ENCODE assay signal across 8 cellular contexts in the genomic region with DNA sequence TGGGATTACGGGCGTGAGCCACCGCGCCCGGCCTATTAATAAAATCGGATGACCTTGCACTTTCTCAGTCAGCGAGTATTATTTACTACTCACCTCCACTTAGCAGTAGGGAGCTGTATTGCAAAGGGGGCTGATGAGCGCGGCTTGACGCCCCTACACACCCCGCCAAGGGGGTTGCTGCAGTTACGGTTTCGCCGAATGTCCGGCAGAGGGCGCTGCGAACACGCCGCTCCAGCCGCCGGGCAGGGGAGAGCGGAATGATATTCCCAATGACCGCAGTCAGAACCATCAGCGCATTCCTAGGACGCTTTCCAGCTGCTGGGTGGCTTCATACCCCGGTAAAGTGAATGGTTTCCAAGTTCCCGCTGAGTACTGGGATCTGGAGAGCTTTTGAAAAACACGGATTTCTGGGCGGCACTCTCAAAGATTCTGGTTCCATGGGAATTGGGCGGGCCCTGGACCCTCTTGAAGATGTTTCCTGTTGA. TPM values are rescaled to one million over a fixed set of nuclear protein-coding genes. Genes with fewer than 3 reads are reported as not detected.
DNase-seq lines count a peak whose midpoint lies in the region; ATAC-seq and TF ChIP-seq lines count a peak whose summit lies in the region.

No MANE protein-coding gene starts in this region.

- DNase-seq in GM23338 (ENCODE audit: low spot score), result peak; percentile 93
- peak; percentile 16 for DNase-seq in T-helper 22 cell (ENCODE audit: low read depth)
- DNase-seq in MCF 10A (ENCODE audit: unreplicated experiment), result peak; percentile 69
- peak; percentile 91 for DNase-seq in iPS-NIHi11 (ENCODE audit: low spot score)
- DNase-seq in smooth muscle cell (lab: John Stamatoyannopoulos, UW; ENCODE audit: unreplicated experiment), result peak; percentile 27
- DNase-seq in NCI-H146 (lab: John Stamatoyannopoulos, UW), result no peak
- no peak for DNase-seq in SJCRH30

- H3K9me3 Mint-ChIP-seq in GM23338 (no peaks in the 10 kb centered on the region), MCF 10A (ENCODE audit: unreplicated experiment) (no peaks in the 10 kb centered on the region)

- peak overlapping the region; percentile 26; the same call in 1 of the 2 replicates for H3K27ac Mint-ChIP-seq in GM23338
- H3K27ac Mint-ChIP-seq in MCF 10A (ENCODE audit: low read depth, unreplicated experiment), result no peak overlapping the region

- peaks cover 17% of the 10 kb centered on the region for H3K4me1 ChIP-seq in GM23338 (ENCODE audit: insufficient read depth)
- H3K4me1 ChIP-seq in smooth muscle cell (ENCODE audit: low read depth), result no peaks in the 10 kb centered on the region
- H3K4me1 ChIP-seq in SJCRH30, result peaks cover 12% of the 10 kb centered on the region

- H3K36me3 ChIP-seq in GM23338 (ENCODE audit: insufficient read depth) (no peaks in the 10 kb centered on the region), smooth muscle cell (ENCODE audit: low read depth) (no peaks in the 10 kb centered on the region), SJCRH30 (no peaks in the 10 kb centered on the region)

- H3K9ac ChIP-seq in smooth muscle cell (ENCODE audit: low read depth), result no peak overlapping the region

- intact Hi-C loops in MCF 10A (cut with micrococcal nuclease), result loop anchor here (2.0 kb wide), 1 partner anchor 94 kb away; a partner anchor contains a TSS

- H3K4me2 ChIP-seq in GM23338, result peak overlapping the region; percentile 49
- peak overlapping the region; percentile 75 for H3K4me2 ChIP-seq in smooth muscle cell

- peak overlapping the region; percentile 31; the same call in 1 of the 2 replicates for H3K4me3 ChIP-seq in GM23338
- no peak overlapping the region for H3K4me3 ChIP-seq in smooth muscle cell
- H3K4me3 ChIP-seq in SJCRH30, result no peak overlapping the region

- H3K36me3 Mint-ChIP-seq in GM23338 (ENCODE audit: low read depth) (no peaks in the 10 kb centered on the region), MCF 10A (ENCODE audit: insufficient read depth, unreplicated experiment) (peaks cover 8% of the 10 kb centered on the region)

- H2AFZ ChIP-seq in GM23338 (0 out of 2 replicates have a peak overlapping the region, but pooled peaks have one; percentile 57), smooth muscle cell (ENCODE audit: low read depth) (no peak overlapping the region)

- POLR2A ChIA-PET in MCF 10A (lab: Yijun Ruan, JAX), result interaction anchor here (0.6 to 3.6 kb wide), 5 partner anchors 29 to 123 kb away, joined by 3 to 15 read pairs (median 3); a partner anchor contains a TSS

- H3K4me3 Mint-ChIP-seq in GM23338 (peak overlapping the region; percentile 18; the same call in 2 of the 3 replicates), MCF 10A (ENCODE audit: unreplicated experiment) (no peak overlapping the region)

- CTCF ChIA-PET in MCF 10A (lab: Yijun Ruan, JAX), result interaction anchor here (0.5 to 7.9 kb wide), 36 partner anchors 9 to 1004 kb away, joined by 3 to 74 read pairs (median 4); no protein-coding TSS in a partner anchor

- ATAC-seq in GM23338, result peak; percentile 96
- no peak for ATAC-seq in GM19455 (IDR thresholded peaks at IDR 0.05; ENCODE audit: unreplicated experiment)

- H4K20me1 ChIP-seq in GM23338 (replicated peaks; ENCODE audit: insufficient read depth) (no peaks in the 10 kb centered on the region), smooth muscle cell (ENCODE audit: low read depth) (peaks cover 12% of the 10 kb centered on the region)

- H3K27me3 Mint-ChIP-seq in GM23338 (ENCODE audit: insufficient read depth, low read depth, poor library complexity) (peaks cover 12% of the 10 kb centered on the region), MCF 10A (ENCODE audit: insufficient read depth, unreplicated experiment) (no peaks in the 10 kb centered on the region)

- peak; percentile 97 to 98 for TF ChIP-seq CTCF in GM23338 (conservative IDR thresholded peaks at IDR 0.05; ENCODE audit: low read depth in 2 of 2)
- peak; percentile 90 for TF ChIP-seq CTCF in MCF 10A (IDR thresholded peaks at IDR 0.05; ENCODE audit: unreplicated experiment)
- peak; percentile 98 for TF ChIP-seq CTCF in smooth muscle cell (IDR thresholded peaks at IDR 0.05; ENCODE audit: borderline replicate concordance, insufficient read depth, poor library complexity, severe bottlenecking)

- no TSS peak for BruUV-seq in MCF 10A (replicated peaks; lab: Mats Ljungman, UMichigan)

- H3K27me3 ChIP-seq in GM23338 (ENCODE audit: insufficient read depth) (no peaks in the 10 kb centered on the region), smooth muscle cell (ENCODE audit: low read depth) (no peaks in the 10 kb centered on the region), SJCRH30 (no peaks in the 10 kb centered on the region)

- no peaks in the 10 kb centered on the region for H3K9me3 ChIP-seq in smooth muscle cell (replicated peaks; ENCODE audit: low read depth)
- no peaks in the 10 kb centered on the region for H3K9me3 ChIP-seq in SJCRH30 (replicated peaks)

- 15% methylated on average over 30 of the region's 30 CpGs for WGBS in smooth muscle cell (ENCODE audit: low lambda C conversion rate)

- H3K79me2 ChIP-seq in GM23338 (replicated peaks; ENCODE audit: insufficient read depth) (no peaks in the 10 kb centered on the region), smooth muscle cell (ENCODE audit: low read depth) (no peaks in the 10 kb centered on the region)

- no peaks in the 10 kb centered on the region for H3K9me2 ChIP-seq in GM23338 (ENCODE audit: insufficient read depth)

- H3K4me1 Mint-ChIP-seq in GM23338 (peaks cover 25% of the 10 kb centered on the region), MCF 10A (ENCODE audit: insufficient read depth, unreplicated experiment) (peaks cover 25% of the 10 kb centered on the region)

- peaks cover 5% of the 10 kb centered on the region; the same call in 1 of the 2 replicates for H3F3A ChIP-seq in GM23338 (replicated peaks; ENCODE audit: low read depth)
- H3F3A ChIP-seq in smooth muscle cell (ENCODE audit: low read depth), result peaks cover 5% of the 10 kb centered on the region

- peak overlapping the region; percentile 78 for H3K27ac ChIP-seq in GM23338 (ENCODE audit: low read depth)
- no peak overlapping the region for H3K27ac ChIP-seq in smooth muscle cell (ENCODE audit: low read depth)
- H3K27ac ChIP-seq in SJCRH30, result no peak overlapping the region

TF ChIP-seq in GM23338, 12 proteins besides CTCF, POLR2A, EP300 and RAD21 (continues in another document):
- no peak for TF ChIP-seq NANOG (IDR thresholded peaks at IDR 0.05; ENCODE audit: borderline replicate concordance)

RNA-seq across cellular contexts. Expression of a gene that starts 30.0 kb away (rescaled TPM):
- 1,385 and 1,395 TPM in 2 replicates for total RNA-seq in GM23338 (2014; rRNA removed; shearing (Covaris generic))
- 2,519 and 3,116 TPM in 2 replicates for polyA plus RNA-seq in GM23338 (2016; fragmentation: Nextera tagmentation; extraction: Ambion mirVana)
- total RNA-seq in MCF 10A (2022), result 4,896 and 5,827 TPM in 2 replicates
- total RNA-seq in smooth muscle cell, result 3,918 and 4,267 TPM in 2 replicates
- 1,031 and 1,102 TPM in 2 replicates for polyA plus RNA-seq in smooth muscle cell
- total RNA-seq in SJCRH30 (2014; rRNA removed; shearing (Covaris generic)), result 2,959 and 3,278 TPM in 2 replicates

RNA-seq across cellular contexts. Expression of a gene that starts 47.2 kb away (rescaled TPM):
- total RNA-seq in GM23338 (2014; rRNA removed; shearing (Covaris generic)), result 4.3 and 7.5 TPM in 2 replicates
- polyA plus RNA-seq in GM23338 (2016; fragmentation: Nextera tagmentation; extraction: Ambion mirVana) (1.6 and 2.0 TPM in 2 replicates), smooth muscle cell (1.3 and 2.2 TPM in 2 replicates)
- total RNA-seq in MCF 10A (2022) (10.5 and 11.9 TPM in 2 replicates), smooth muscle cell (6.8 and 7.6 TPM in 2 replicates)
- total RNA-seq in SJCRH30 (2014; rRNA removed; shearing (Covaris generic)), result 8.2 and 8.7 TPM in 2 replicates

Comparison
In these comparisons a context has a peak if more than half of its experiments do, and no peak if none do; other contexts are left out.
1. DNase-seq: peak in GM23338 (single experiment), T-helper 22 cell (single experiment), MCF 10A (single experiment), iPS-NIHi11 (single experiment) and smooth muscle cell (single experiment); none in NCI-H146 (single experiment) and SJCRH30 (0 of 2).
2. Peak in every context shown above with its lines, with median percentiles within 50 percentile points of each other: CTCF ChIP-seq.